In the genomic region with DNA sequence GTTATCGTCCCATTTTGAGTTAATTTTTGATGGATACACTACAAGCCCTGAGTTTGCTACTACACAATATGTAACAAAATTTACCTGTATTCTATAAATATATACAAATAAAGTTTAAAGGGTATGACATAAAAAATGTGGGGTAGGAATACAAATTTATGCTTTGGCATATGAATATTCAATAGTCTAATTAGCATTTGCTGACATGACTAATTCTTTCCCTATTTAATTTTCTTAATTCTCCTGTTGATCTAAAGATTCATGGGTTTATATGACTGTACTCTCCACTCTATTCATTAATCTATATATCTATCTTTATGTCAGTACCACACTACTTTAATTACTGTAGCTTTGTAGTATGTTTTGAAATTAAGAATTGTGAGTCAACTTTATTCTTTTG, we compare ENCODE assay signal across 3 cellular contexts.
A peak's percentile ranks its signal among the peaks of the same experiment; 100 is the strongest.
TF ChIP-seq lines count a peak whose summit lies in the region.

No MANE protein-coding gene starts in this region.

TF ChIP-seq in A549, 52 proteins besides CTCF, POLR2A, EP300 and RAD21:
- no peak for TF ChIP-seq CHD2 (IDR thresholded peaks at IDR 0.05; ENCODE audit: low read length, partially characterized antibody)
- TF ChIP-seq MAFK (IDR thresholded peaks at IDR 0.05; ENCODE audit: partially characterized antibody), result peak; percentile 36

TF ChIP-seq in IMR-90, 13 proteins besides CTCF, POLR2A, EP300 and RAD21:
- TF ChIP-seq MAFK (IDR thresholded peaks at IDR 0.05; ENCODE audit: low read depth, low read length) (peak; percentile 76), RFX5 (IDR thresholded peaks at IDR 0.05; ENCODE audit: low read depth, low read length) (no peak)

TF ChIP-seq in H1, 55 proteins besides CTCF, POLR2A, EP300 and RAD21:
- TF ChIP-seq TBP (IDR thresholded peaks at IDR 0.05; ENCODE audit: low read depth, low read length) (no peak), POU5F1 (IDR thresholded peaks at IDR 0.05; ENCODE audit: low read depth, low read length) (no peak), SAP30 (IDR thresholded peaks at IDR 0.05; ENCODE audit: insufficient read depth, insufficient replicate concordance, low read length) (no peak), YY1 (IDR thresholded peaks at IDR 0.05; ENCODE audit: low read depth, low read length) (no peak), SIRT6 (IDR thresholded peaks at IDR 0.05; ENCODE audit: low read length) (no peak), PHF8 (conservative IDR thresholded peaks at IDR 0.05; ENCODE audit: low read depth, low read length) (no peak), MAFK (IDR thresholded peaks at IDR 0.05; ENCODE audit: low read depth, low read length) (peak; percentile 3; the same call in 1 of the 2 replicates)
- TF ChIP-seq, protein P1, sequence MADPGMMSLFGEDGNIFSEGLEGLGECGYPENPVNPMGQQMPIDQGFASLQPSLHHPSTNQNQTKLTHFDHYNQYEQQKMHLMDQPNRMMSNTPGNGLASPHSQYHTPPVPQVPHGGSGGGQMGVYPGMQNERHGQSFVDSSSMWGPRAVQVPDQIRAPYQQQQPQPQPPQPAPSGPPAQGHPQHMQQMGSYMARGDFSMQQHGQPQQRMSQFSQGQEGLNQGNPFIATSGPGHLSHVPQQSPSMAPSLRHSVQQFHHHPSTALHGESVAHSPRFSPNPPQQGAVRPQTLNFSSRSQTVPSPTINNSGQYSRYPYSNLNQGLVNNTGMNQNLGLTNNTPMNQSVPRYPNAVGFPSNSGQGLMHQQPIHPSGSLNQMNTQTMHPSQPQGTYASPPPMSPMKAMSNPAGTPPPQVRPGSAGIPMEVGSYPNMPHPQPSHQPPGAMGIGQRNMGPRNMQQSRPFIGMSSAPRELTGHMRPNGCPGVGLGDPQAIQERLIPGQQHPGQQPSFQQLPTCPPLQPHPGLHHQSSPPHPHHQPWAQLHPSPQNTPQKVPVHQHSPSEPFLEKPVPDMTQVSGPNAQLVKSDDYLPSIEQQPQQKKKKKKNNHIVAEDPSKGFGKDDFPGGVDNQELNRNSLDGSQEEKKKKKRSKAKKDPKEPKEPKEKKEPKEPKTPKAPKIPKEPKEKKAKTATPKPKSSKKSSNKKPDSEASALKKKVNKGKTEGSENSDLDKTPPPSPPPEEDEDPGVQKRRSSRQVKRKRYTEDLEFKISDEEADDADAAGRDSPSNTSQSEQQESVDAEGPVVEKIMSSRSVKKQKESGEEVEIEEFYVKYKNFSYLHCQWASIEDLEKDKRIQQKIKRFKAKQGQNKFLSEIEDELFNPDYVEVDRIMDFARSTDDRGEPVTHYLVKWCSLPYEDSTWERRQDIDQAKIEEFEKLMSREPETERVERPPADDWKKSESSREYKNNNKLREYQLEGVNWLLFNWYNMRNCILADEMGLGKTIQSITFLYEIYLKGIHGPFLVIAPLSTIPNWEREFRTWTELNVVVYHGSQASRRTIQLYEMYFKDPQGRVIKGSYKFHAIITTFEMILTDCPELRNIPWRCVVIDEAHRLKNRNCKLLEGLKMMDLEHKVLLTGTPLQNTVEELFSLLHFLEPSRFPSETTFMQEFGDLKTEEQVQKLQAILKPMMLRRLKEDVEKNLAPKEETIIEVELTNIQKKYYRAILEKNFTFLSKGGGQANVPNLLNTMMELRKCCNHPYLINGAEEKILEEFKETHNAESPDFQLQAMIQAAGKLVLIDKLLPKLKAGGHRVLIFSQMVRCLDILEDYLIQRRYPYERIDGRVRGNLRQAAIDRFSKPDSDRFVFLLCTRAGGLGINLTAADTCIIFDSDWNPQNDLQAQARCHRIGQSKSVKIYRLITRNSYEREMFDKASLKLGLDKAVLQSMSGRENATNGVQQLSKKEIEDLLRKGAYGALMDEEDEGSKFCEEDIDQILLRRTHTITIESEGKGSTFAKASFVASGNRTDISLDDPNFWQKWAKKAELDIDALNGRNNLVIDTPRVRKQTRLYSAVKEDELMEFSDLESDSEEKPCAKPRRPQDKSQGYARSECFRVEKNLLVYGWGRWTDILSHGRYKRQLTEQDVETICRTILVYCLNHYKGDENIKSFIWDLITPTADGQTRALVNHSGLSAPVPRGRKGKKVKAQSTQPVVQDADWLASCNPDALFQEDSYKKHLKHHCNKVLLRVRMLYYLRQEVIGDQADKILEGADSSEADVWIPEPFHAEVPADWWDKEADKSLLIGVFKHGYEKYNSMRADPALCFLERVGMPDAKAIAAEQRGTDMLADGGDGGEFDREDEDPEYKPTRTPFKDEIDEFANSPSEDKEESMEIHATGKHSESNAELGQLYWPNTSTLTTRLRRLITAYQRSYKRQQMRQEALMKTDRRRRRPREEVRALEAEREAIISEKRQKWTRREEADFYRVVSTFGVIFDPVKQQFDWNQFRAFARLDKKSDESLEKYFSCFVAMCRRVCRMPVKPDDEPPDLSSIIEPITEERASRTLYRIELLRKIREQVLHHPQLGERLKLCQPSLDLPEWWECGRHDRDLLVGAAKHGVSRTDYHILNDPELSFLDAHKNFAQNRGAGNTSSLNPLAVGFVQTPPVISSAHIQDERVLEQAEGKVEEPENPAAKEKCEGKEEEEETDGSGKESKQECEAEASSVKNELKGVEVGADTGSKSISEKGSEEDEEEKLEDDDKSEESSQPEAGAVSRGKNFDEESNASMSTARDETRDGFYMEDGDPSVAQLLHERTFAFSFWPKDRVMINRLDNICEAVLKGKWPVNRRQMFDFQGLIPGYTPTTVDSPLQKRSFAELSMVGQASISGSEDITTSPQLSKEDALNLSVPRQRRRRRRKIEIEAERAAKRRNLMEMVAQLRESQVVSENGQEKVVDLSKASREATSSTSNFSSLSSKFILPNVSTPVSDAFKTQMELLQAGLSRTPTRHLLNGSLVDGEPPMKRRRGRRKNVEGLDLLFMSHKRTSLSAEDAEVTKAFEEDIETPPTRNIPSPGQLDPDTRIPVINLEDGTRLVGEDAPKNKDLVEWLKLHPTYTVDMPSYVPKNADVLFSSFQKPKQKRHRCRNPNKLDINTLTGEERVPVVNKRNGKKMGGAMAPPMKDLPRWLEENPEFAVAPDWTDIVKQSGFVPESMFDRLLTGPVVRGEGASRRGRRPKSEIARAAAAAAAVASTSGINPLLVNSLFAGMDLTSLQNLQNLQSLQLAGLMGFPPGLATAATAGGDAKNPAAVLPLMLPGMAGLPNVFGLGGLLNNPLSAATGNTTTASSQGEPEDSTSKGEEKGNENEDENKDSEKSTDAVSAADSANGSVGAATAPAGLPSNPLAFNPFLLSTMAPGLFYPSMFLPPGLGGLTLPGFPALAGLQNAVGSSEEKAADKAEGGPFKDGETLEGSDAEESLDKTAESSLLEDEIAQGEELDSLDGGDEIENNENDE (IDR thresholded peaks at IDR 0.05; ENCODE audit: insufficient replicate concordance, low read length), result no peak
TF ChIP-seq in H1: peak in this region for 1.
